19 cellular contexts compared by ENCODE assay signal in genomic region chr6:12414096-12414675, GRCh38.
"Had no signal": no experiment of that assay in that cellular context is flagged by ENCODE, and none has a peak within 500 bp of the region (broad histone marks: within the 10 kb centered on the region; RNA-seq: fewer than 3 reads in every experiment).

No MANE protein-coding gene starts in this region.

- H3K36me3 ChIP-seq: left lung, lower lobe of right lung, tibial nerve had no signal

- H3K4me3 ChIP-seq: left lung, lower lobe of right lung, tibial nerve had no signal

- H3K27ac ChIP-seq: left lung, lower lobe of right lung, tibial nerve had no signal

- H3K4me1 ChIP-seq: left lung, lower lobe of right lung had no signal

- DNase-seq: activated CD4-positive, alpha-beta memory T cell treated with anti-CD3 and anti-CD28 coated beads, Interleukin-2, amount 10 ng/mL, durations not matched to agents 7 days and 5 days; activated CD4-positive, alpha-beta T cell treated with anti-CD3 and anti-CD28 coated beads for 1 hour; activated CD4-positive, alpha-beta T cell treated with anti-CD3 and anti-CD28 coated beads, Interleukin-2, amount 10 ng/mL, durations not matched to agents 7 days and 5 days; activated gamma-delta T cell treated with Interleukin-2 at 50 U/mL for 16 hours; activated naive CD4-positive, alpha-beta T cell treated with anti-CD3 and anti-CD28 coated beads, Interleukin-2, amount 50 U/mL, for 16 hours; activated T-cell treated with anti-CD3 and anti-CD28 coated beads, Interleukin-2, amount 50 U/mL, for 4 hours; amniotic stem cell; caudate nucleus; cortex of kidney; lower lobe of right lung; retina; stimulated activated CD4-positive, alpha-beta T cell treated with anti-CD3 and anti-CD28 coated beads, Interleukin-15, amount 100 ng/mL, for 24 hours; stimulated activated CD4-positive, alpha-beta T cell treated with anti-CD3 and anti-CD28 coated beads, Interleukin-2, amount 100 ng/mL, for 24 hours; stimulated activated naive CD4-positive, alpha-beta T cell; T-helper 2 cell had no signal

- H3K27me3 ChIP-seq: left lung, tibial nerve had no signal

- H3K9me3 ChIP-seq: lower lobe of right lung had no signal

- ATAC-seq: activated T-cell treated with anti-CD3 and anti-CD28 coated beads, Interleukin-2, amount 50 U/mL, for 4 hours; activated T-helper 17 cell treated with anti-CD3 and anti-CD28 coated beads, Interleukin-2, amount 50 U/mL, for 72 hours; left lung; lower lobe of right lung; WTC11 had no signal
